22 cellular contexts compared by ENCODE assay signal in the genomic region with DNA sequence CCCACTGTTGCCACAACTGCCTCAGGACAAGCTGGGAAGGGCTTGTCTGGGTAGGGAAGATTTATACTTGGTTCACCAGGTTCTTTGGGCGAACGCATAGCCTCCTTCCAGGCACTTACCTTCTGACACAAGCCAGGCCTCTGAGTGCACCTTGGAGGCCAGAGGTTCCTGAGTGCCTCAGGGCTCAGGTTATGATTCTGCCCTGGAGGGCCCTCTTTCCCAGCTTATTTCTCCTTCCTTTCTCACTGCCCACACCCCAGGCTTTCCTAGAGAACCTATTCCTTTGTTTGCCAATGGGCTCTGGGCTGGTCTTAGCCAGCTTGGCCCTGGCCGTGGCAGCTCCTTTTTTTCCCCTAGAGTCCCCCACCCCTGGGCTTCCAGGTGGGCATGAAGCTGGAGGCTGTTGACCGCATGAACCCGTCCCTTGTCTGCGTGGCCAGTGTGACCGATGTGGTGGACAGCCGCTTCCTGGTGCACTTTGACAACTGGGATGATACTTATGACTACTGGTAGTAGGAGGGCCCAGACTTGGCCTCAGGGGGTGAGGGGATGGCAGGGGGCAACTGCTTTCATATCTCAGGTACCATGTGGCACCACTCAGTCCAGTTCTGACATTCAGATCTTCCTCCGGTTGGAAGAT. TPM values are rescaled to one million over a fixed set of nuclear protein-coding genes. Genes with fewer than 3 reads are reported as not detected.
"Had no signal": no experiment of that assay in that cellular context is flagged by ENCODE, and none has a peak within 500 bp of the region (broad histone marks: within the 10 kb centered on the region; RNA-seq: fewer than 3 reads in every experiment).

No MANE protein-coding gene starts in this region.

- H3K4me1 ChIP-seq: body of pancreas, colonic mucosa, gastrocnemius medialis, neural progenitor cell, tibial nerve, uterus had no signal

- ATAC-seq: activated CD4-positive, alpha-beta T cell treated with anti-CD3 and anti-CD28 coated beads for 36 hours; activated CD8-positive, alpha-beta T cell treated with anti-CD3 and anti-CD28 coated beads, Interleukin-2, amount 10 ng/mL, durations not matched to agents 7 days and 5 days; body of pancreas; gastrocnemius medialis; left colon; natural killer cell; right cardiac atrium had no signal

- H3K9ac ChIP-seq: neural progenitor cell had no signal

- H3K9me3 ChIP-seq: body of pancreas, colonic mucosa, gastrocnemius medialis, spleen, tibial nerve, uterus had no signal

- H3K36me3 ChIP-seq: colonic mucosa, neural progenitor cell, uterus had no signal

- H3K4me3 ChIP-seq: body of pancreas, colonic mucosa, dorsolateral prefrontal cortex, gastrocnemius medialis, neural progenitor cell, spleen, tibial nerve, uterus had no signal

- H2AFZ ChIP-seq: neural progenitor cell had no signal

- DNase-seq: activated CD4-positive, alpha-beta T cell treated with anti-CD3 and anti-CD28 coated beads for 36 hours; activated CD4-positive, CD25-positive, alpha-beta regulatory T cell; activated CD8-positive, alpha-beta T cell treated with anti-CD3 and anti-CD28 coated beads, Interleukin-2, amount 10 ng/mL, durations not matched to agents 7 days and 5 days; activated effector memory CD4-positive, alpha-beta T cell treated with Interleukin-2 at 50 U/mL for 16 hours; activated naive CD4-positive, alpha-beta T cell treated with Interleukin-2 at 50 U/mL for 16 hours; aorta; body of pancreas; colonic mucosa; dorsolateral prefrontal cortex; effector memory CD4-positive, alpha-beta T cell; gastrocnemius medialis; glutamatergic neuron; left colon; midbrain; natural killer cell; right cardiac atrium; spleen; stimulated activated naive CD4-positive, alpha-beta T cell treated with Interleukin-2 at 50 U/mL for 16 hours; uterus had no signal

- H3K27me3 ChIP-seq: body of pancreas, colonic mucosa, dorsolateral prefrontal cortex, gastrocnemius medialis, neural progenitor cell, spleen, tibial nerve, uterus had no signal

- H3K4me2 ChIP-seq: neural progenitor cell had no signal

- H3K27ac ChIP-seq: body of pancreas, colonic mucosa, gastrocnemius medialis, neural progenitor cell, spleen, tibial nerve, uterus had no signal

RNA-seq across cellular contexts. Expression of gene SGK2, which starts 26.3 kb away (rescaled TPM):
- total RNA-seq: T-helper 1 cell treated with Interleukin-12 subunit alpha and Interleukin-12 subunit beta and Interleukin-4 antibody, amounts not matched to agents 30 ng/mL and 1 ng/mL, for 36 hours had no signal
